ENCODE assay signal across 6 cellular contexts in genomic region chr2:74483675-74484164, GRCh38. TPM values are rescaled to one million over a fixed set of nuclear protein-coding genes. Genes with fewer than 3 reads are reported as not detected.
A peak's percentile ranks its signal among the peaks of the same experiment; 100 is the strongest.
DNase-seq lines count a peak whose midpoint lies in the region; ATAC-seq and TF ChIP-seq lines count a peak whose summit lies in the region.
"Not testable (repeated sequence)": the region's sequence is repeated elsewhere in the genome, so short reads cannot be mapped to it uniquely, and the experiment has no call there.

No MANE protein-coding gene starts in this region.

- peaks cover 11% of the 10 kb centered on the region for H3K27me3 Mint-ChIP-seq in GM23338 (ENCODE audit: insufficient read depth, low read depth, poor library complexity)
- H3K27me3 Mint-ChIP-seq in T-helper 17 cell = not testable (repeated sequence)

- ATAC-seq in GM23338, T-helper 17 cell, right cardiac atrium: not testable (repeated sequence)

- H4K20me1 ChIP-seq in GM23338 (replicated peaks; ENCODE audit: insufficient read depth) = peaks cover 13% of the 10 kb centered on the region; the same call in 1 of the 2 replicates
- H4K20me1 ChIP-seq in neural cell (ENCODE audit: insufficient read depth) = not testable (repeated sequence)

- H3K4me2 ChIP-seq in GM23338 (peak overlapping the region; percentile 77), neural cell (ENCODE audit: low read length) (peak overlapping the region; percentile 97)

- H3K9me2 ChIP-seq in GM23338 (ENCODE audit: insufficient read depth); neural cell (ENCODE audit: insufficient read depth, low read length): not testable (repeated sequence)

- not testable (repeated sequence) for H3K4me1 Mint-ChIP-seq in GM23338
- H3K4me1 Mint-ChIP-seq in T-helper 17 cell = peaks cover 26% of the 10 kb centered on the region

- not testable (repeated sequence) for H3K36me3 ChIP-seq in GM23338 (ENCODE audit: insufficient read depth); breast epithelium; neural cell (ENCODE audit: insufficient read depth, low read length)
- peaks cover 0 to 59% (median 2%) of the 10 kb centered on the region in 3 donors for H3K36me3 ChIP-seq in tibial nerve

- peak overlapping the region; percentile 39; the same call in 1 of the 2 replicates for H3K27ac Mint-ChIP-seq in GM23338
- peak overlapping the region; percentile 98 for H3K27ac Mint-ChIP-seq in T-helper 17 cell

- H3K4me3 Mint-ChIP-seq in GM23338 (peak overlapping the region; percentile 99), T-helper 17 cell (peak overlapping the region; percentile 97)

- not testable (repeated sequence) for DNase-seq in GM23338 (ENCODE audit: low spot score); T-helper 17 cell; breast epithelium (ENCODE audit: low spot score in 2 of 2); tibial nerve (ENCODE audit: low spot score in 2 of 2)
- DNase-seq in right cardiac atrium = peak in 1 of 3 donors; percentile 33

- intact Hi-C loops in breast epithelium (cut with DNase I; ENCODE audit: low total_unique reads) (loop anchor here (5.0 kb wide), 1 partner anchor 99 kb away; no protein-coding TSS in a partner anchor), right cardiac atrium (cut with DNase I) (loop anchor here in 3 of 4 donors (2.0 to 5.0 kb wide), 4 partner anchors 45 to 105 kb away; partner anchors contain the start of genes AUP1 (in 1 of the 3) and HTRA2 (in 1 of the 3))

- H3K4me1 ChIP-seq in GM23338 (ENCODE audit: insufficient read depth); right cardiac atrium (ENCODE audit: control insufficient read depth, insufficient read depth, low read length): not testable (repeated sequence)
- H3K4me1 ChIP-seq in breast epithelium = peaks cover 8 to 14% of the 10 kb centered on the region in 2 donors
- H3K4me1 ChIP-seq in tibial nerve = peaks cover 0 to 36% (median 25%) of the 10 kb centered on the region in 4 donors

- not testable (repeated sequence) for H3K9me3 Mint-ChIP-seq in GM23338

- H3K27me3 ChIP-seq in GM23338 (ENCODE audit: insufficient read depth); breast epithelium; right cardiac atrium (ENCODE audit: control insufficient read depth, insufficient read depth); neural cell (ENCODE audit: insufficient read depth, low read depth, low read length); tibial nerve: not testable (repeated sequence)

- TF ChIP-seq CTCF in GM23338 (conservative IDR thresholded peaks at IDR 0.05; ENCODE audit: low read depth in 2 of 2); breast epithelium (IDR thresholded peaks at IDR 0.05); neural cell (IDR thresholded peaks at IDR 0.05; ENCODE audit: poor library complexity, severe bottlenecking); tibial nerve (IDR thresholded peaks at IDR 0.05): not testable (repeated sequence)

- H3K79me2 ChIP-seq in GM23338 (replicated peaks; ENCODE audit: insufficient read depth) (peaks cover 14% of the 10 kb centered on the region), neural cell (replicated peaks; ENCODE audit: insufficient read depth, low read length) (peaks cover 26% of the 10 kb centered on the region)

- H2AFZ ChIP-seq in GM23338 = peak overlapping the region; percentile 61
- not testable (repeated sequence) for H2AFZ ChIP-seq in neural cell (ENCODE audit: low read depth, low read length)

- peak overlapping the region; percentile 94 for H3K9ac ChIP-seq in neural cell (ENCODE audit: low read length)

- H3F3A ChIP-seq in GM23338 (replicated peaks; ENCODE audit: low read depth); neural cell (ENCODE audit: insufficient read depth, low read length, poor library complexity, severe bottlenecking): not testable (repeated sequence)

- H3K9me3 ChIP-seq in T-helper 17 cell (ENCODE audit: control insufficient read depth, low read length, poor library complexity, severe bottlenecking); breast epithelium; right cardiac atrium (ENCODE audit: control insufficient read depth, low read length); neural cell (ENCODE audit: low read length); tibial nerve: not testable (repeated sequence)

- not testable (repeated sequence) for TF ChIP-seq EP300 in neural cell (conservative IDR thresholded peaks at IDR 0.05; ENCODE audit: poor library complexity, severe bottlenecking); tibial nerve (IDR thresholded peaks at IDR 0.05)

- peaks cover 24% of the 10 kb centered on the region for H3K36me3 Mint-ChIP-seq in GM23338 (ENCODE audit: low read depth)
- H3K36me3 Mint-ChIP-seq in T-helper 17 cell (ENCODE audit: low read depth) = not testable (repeated sequence)

- TF ChIP-seq POLR2A in breast epithelium (IDR thresholded peaks at IDR 0.05); tibial nerve (IDR thresholded peaks at IDR 0.05): not testable (repeated sequence)

- H3K4me3 ChIP-seq in GM23338 (peak overlapping the region; percentile 68), breast epithelium (peak overlapping the region; percentile 71 to 99 (median 89)), right cardiac atrium (ENCODE audit: low read length) (peak overlapping the region; percentile 61), neural cell (ENCODE audit: low read length) (peak overlapping the region; percentile 100), tibial nerve (peak overlapping the region; percentile 72 to 91 (median 86))

- WGBS in right cardiac atrium = 81% methylated on average over 19 of the region's 19 CpGs
- 82 to 84% methylated on average over 19 of the region's 19 CpGs for WGBS in tibial nerve, 2 donors

- H3K27ac ChIP-seq in GM23338 (ENCODE audit: low read depth); neural cell (ENCODE audit: low read length): not testable (repeated sequence)
- H3K27ac ChIP-seq in breast epithelium (peak overlapping the region in 1 of 2 donors; percentile 90), right cardiac atrium (ENCODE audit: low read length) (peak overlapping the region; percentile 89), tibial nerve (peak overlapping the region; percentile 87 to 90 (median 89))

- not testable (repeated sequence) for TF ChIP-seq RAD21 in neural cell (conservative IDR thresholded peaks at IDR 0.05)

RNA-seq across cellular contexts. Expression of gene TTC31, which starts 0.8 kb away (rescaled TPM):
- 29.2 and 29.6 TPM in 2 replicates for total RNA-seq in GM23338 (2014; rRNA removed; shearing (Covaris generic))
- polyA plus RNA-seq in GM23338 (2016; fragmentation: Nextera tagmentation; extraction: Ambion mirVana) (13.1 and 15.8 TPM in 2 replicates), right cardiac atrium (11.4 TPM), neural cell (11.0 and 16.3 TPM in 2 replicates)
- total RNA-seq in T-helper 17 cell (10 to 100 TPM; 32.3 to 36.6 TPM), breast epithelium (10 to 100 TPM; 21.6 to 32.0 (median 27.8) TPM), right cardiac atrium (10 to 100 TPM; 11.3 to 12.3 (median 11.8) TPM), tibial nerve (10 to 100 TPM; 14.6 to 43.3 (median 36.4) TPM)
- polyA minus RNA-seq in neural cell = 7.1 and 7.2 TPM in 2 replicates

RNA-seq across cellular contexts. Expression of gene CCDC142, which starts 0.9 kb away (rescaled TPM):
- 12.3 and 20.5 TPM in 2 replicates for total RNA-seq in GM23338 (2014; rRNA removed; shearing (Covaris generic))
- 5.1 and 5.8 TPM in 2 replicates for polyA plus RNA-seq in GM23338 (2016; fragmentation: Nextera tagmentation; extraction: Ambion mirVana)
- total RNA-seq in T-helper 17 cell = 10 to 100 TPM; 13.7 to 14.7 TPM
- total RNA-seq in breast epithelium = 10 to 100 TPM; 10.6 to 38.0 (median 27.1) TPM
- total RNA-seq in right cardiac atrium = 10 to 100 TPM in 2 of 4 donors, 1 to 10 TPM in 2; 7.5 to 11.1 (median 9.4) TPM
- 5.5 TPM for polyA plus RNA-seq in right cardiac atrium
- 21.6 and 48.0 TPM in 2 replicates for polyA plus RNA-seq in neural cell
- polyA minus RNA-seq in neural cell = 35.5 and 53.1 TPM in 2 replicates
- 10 to 100 TPM; 34.7 to 53.1 (median 39.4) TPM for total RNA-seq in tibial nerve

RNA-seq across cellular contexts. Expression of gene MRPL53, which starts 11.2 kb away (rescaled TPM):
- total RNA-seq in GM23338 (2014; rRNA removed; shearing (Covaris generic)) = 7.7 and 8.2 TPM in 2 replicates
- polyA plus RNA-seq in GM23338 (2016; fragmentation: Nextera tagmentation; extraction: Ambion mirVana) = 65.1 and 70.4 TPM in 2 replicates
- 10 to 100 TPM; 31.4 to 67.9 TPM for total RNA-seq in T-helper 17 cell
- total RNA-seq in breast epithelium = 10 to 100 TPM; 17.9 to 49.0 (median 48.2) TPM
- 100 to 1,000 TPM; 116 to 157 (median 131) TPM for total RNA-seq in right cardiac atrium
- polyA plus RNA-seq in right cardiac atrium = 107 TPM
- polyA plus RNA-seq in neural cell = 28.0 and 28.6 TPM in 2 replicates
- 12.2 and 12.7 TPM in 2 replicates for polyA minus RNA-seq in neural cell
- total RNA-seq in tibial nerve = 10 to 100 TPM; 15.9 to 86.1 (median 34.4) TPM

RNA-seq across cellular contexts. Expression of gene LBX2, which starts 15.7 kb away (rescaled TPM):
- total RNA-seq in GM23338 (2014; rRNA removed; shearing (Covaris generic)) = 0.24 TPM in 1 of 2 replicates, not detected in the other
- 0.57 and 0.82 TPM in 2 replicates for polyA plus RNA-seq in GM23338 (2016; fragmentation: Nextera tagmentation; extraction: Ambion mirVana)
- total RNA-seq in T-helper 17 cell = under 1 TPM in 1 of 2 donors, not detected in 1; 0.26 TPM
- total RNA-seq in breast epithelium = 1 to 10 TPM in 2 of 3 donors, under 1 TPM in 1; 0.29 to 4.6 (median 1.3) TPM
- 1 to 10 TPM in 1 of 4 donors, under 1 TPM in 3; 0.51 to 1.2 (median 0.85) TPM for total RNA-seq in right cardiac atrium
- 0.52 TPM for polyA plus RNA-seq in right cardiac atrium
- polyA plus RNA-seq in neural cell = not detected in 2 replicates
- not detected in 2 replicates for polyA minus RNA-seq in neural cell
- total RNA-seq in tibial nerve = 1 to 10 TPM in 2 of 4 donors, under 1 TPM in 2; 0.20 to 4.4 (median 1.6) TPM

RNA-seq across cellular contexts. Expression of gene MOGS, which starts 18.5 kb away (rescaled TPM):
- 56.5 and 61.6 TPM in 2 replicates for total RNA-seq in GM23338 (2014; rRNA removed; shearing (Covaris generic))
- 9.7 and 10.4 TPM in 2 replicates for polyA plus RNA-seq in GM23338 (2016; fragmentation: Nextera tagmentation; extraction: Ambion mirVana)
- total RNA-seq in T-helper 17 cell = 10 to 100 TPM; 66.2 to 68.9 TPM
- total RNA-seq in breast epithelium = 10 to 100 TPM; 24.0 to 47.3 (median 44.6) TPM
- total RNA-seq in right cardiac atrium = 10 to 100 TPM; 23.4 to 25.1 (median 24.5) TPM
- 19.9 TPM for polyA plus RNA-seq in right cardiac atrium
- polyA plus RNA-seq in neural cell = 39.6 and 51.2 TPM in 2 replicates
- polyA minus RNA-seq in neural cell = 32.9 TPM in 2 replicates
- total RNA-seq in tibial nerve = 10 to 100 TPM; 30.2 to 52.5 (median 39.7) TPM
